24 cellular contexts compared by ENCODE assay signal in the genomic region with DNA sequence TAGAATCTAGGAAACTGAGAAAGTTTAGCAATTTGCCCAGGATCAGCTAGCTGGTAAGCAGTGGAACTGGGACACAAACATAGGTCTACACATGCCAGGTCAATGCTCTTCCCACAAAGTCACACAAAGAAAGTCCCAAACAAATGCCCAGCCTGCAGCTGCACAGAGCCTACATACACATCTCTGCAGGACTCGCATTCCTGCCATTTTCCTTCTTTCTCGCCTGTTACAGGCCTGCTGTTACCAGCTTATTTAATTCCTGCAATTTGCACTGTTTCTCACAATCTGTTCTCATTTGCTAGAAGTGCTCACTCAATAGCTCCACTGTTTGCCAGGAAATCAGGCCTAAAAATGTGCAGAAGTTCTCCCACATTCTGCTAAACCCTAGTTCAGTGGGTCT.
"Had no signal": no experiment of that assay in that cellular context is flagged by ENCODE, and none has a peak within 500 bp of the region (broad histone marks: within the 10 kb centered on the region; RNA-seq: fewer than 3 reads in every experiment).

No MANE protein-coding gene starts in this region.

- H3K27me3 Mint-ChIP-seq: central memory CD8-positive, alpha-beta T cell; effector memory CD8-positive, alpha-beta T cell; stimulated activated naive CD8-positive, alpha-beta T cell treated with anti-CD3 and anti-CD28 coated beads, Interleukin-15, amount 100 ng/mL, for 72 hours had no signal

- H3K27ac ChIP-seq: colonic mucosa, epithelial cell of prostate, heart right ventricle, lower lobe of right lung, parathyroid adenoma, right lobe of liver, thyroid gland, vagina had no signal

- H3K4me1 Mint-ChIP-seq: central memory CD8-positive, alpha-beta T cell; immature natural killer cell; natural killer cell; stimulated activated naive B cell treated with anti-CD40 and anti-IgM and Interleukin-4, amounts not matched to agents 10 μg/mL and 1 μg/mL and 100 μg/mL, for 72 hours; stimulated activated naive CD8-positive, alpha-beta T cell treated with anti-CD3 and anti-CD28 coated beads, Interleukin-15, amount 100 ng/mL, for 72 hours had no signal

- H3K4me1 ChIP-seq: colonic mucosa, heart right ventricle, lower lobe of right lung, parathyroid adenoma, right lobe of liver, thyroid gland, vagina had no signal

- H3K27me3 ChIP-seq: colonic mucosa, heart right ventricle, right lobe of liver, thyroid gland, vagina had no signal

- H3K79me2 ChIP-seq: parathyroid adenoma had no signal

- H3K36me3 Mint-ChIP-seq: immature natural killer cell; natural killer cell; stimulated activated naive B cell treated with anti-CD40 and anti-IgM and Interleukin-4, amounts not matched to agents 10 μg/mL and 1 μg/mL and 100 μg/mL, for 72 hours had no signal

- H2AFZ ChIP-seq: parathyroid adenoma had no signal

- H3K9me3 ChIP-seq: colonic mucosa, lower lobe of right lung, right lobe of liver, thyroid gland, vagina had no signal

- H3K4me3 Mint-ChIP-seq: central memory CD8-positive, alpha-beta T cell; effector memory CD8-positive, alpha-beta T cell; immature natural killer cell; natural killer cell; stimulated activated naive B cell treated with anti-CD40 and anti-IgM and Interleukin-4, amounts not matched to agents 10 μg/mL and 1 μg/mL and 100 μg/mL, for 72 hours; stimulated activated naive CD8-positive, alpha-beta T cell treated with anti-CD3 and anti-CD28 coated beads, Interleukin-15, amount 100 ng/mL, for 72 hours had no signal

- H3K4me3 ChIP-seq: colonic mucosa, heart right ventricle, lower lobe of right lung, right lobe of liver, thyroid gland, vagina had no signal

- FAIRE-seq: keratinocyte, small intestine had no signal

- H3K9ac ChIP-seq: parathyroid adenoma had no signal

- H3K36me3 ChIP-seq: colonic mucosa, heart right ventricle, lower lobe of right lung, right lobe of liver, thyroid gland, vagina had no signal

- DNase-seq: colonic mucosa; dermis blood vessel endothelial cell; effector memory CD8-positive, alpha-beta T cell; foreskin fibroblast; glutamatergic neuron; heart right ventricle; hippocampal formation; immature natural killer cell; left ventricle myocardium superior; lower lobe of right lung; natural killer cell; right lobe of liver; small intestine; stimulated activated CD4-positive, alpha-beta T cell treated with anti-CD3 and anti-CD28 coated beads, Interleukin-15, amount 100 ng/mL, for 24 hours; stimulated activated CD4-positive, alpha-beta T cell treated with anti-CD3 and anti-CD28 coated beads, Interleukin-2, amount 100 ng/mL, for 48 hours; stimulated activated naive B cell treated with anti-CD40 and anti-IgM and Interleukin-4, amounts not matched to agents 10 μg/mL and 1 μg/mL and 100 μg/mL, for 72 hours; stimulated activated naive CD8-positive, alpha-beta T cell treated with anti-CD3 and anti-CD28 coated beads, Interleukin-15, amount 100 ng/mL, for 72 hours; thyroid gland; trophoblast cell had no signal

- H3K27ac Mint-ChIP-seq: effector memory CD8-positive, alpha-beta T cell; immature natural killer cell; natural killer cell; stimulated activated naive B cell treated with anti-CD40 and anti-IgM and Interleukin-4, amounts not matched to agents 10 μg/mL and 1 μg/mL and 100 μg/mL, for 72 hours; stimulated activated naive CD8-positive, alpha-beta T cell treated with anti-CD3 and anti-CD28 coated beads, Interleukin-15, amount 100 ng/mL, for 72 hours had no signal
